In genomic region chr12:122203301-122203967, GRCh38 we compare ENCODE assay signal across 8 cellular contexts. TPM values are rescaled to one million over a fixed set of nuclear protein-coding genes. Genes with fewer than 3 reads are reported as not detected.
DNase-seq lines count a peak whose midpoint lies in the region; ATAC-seq and TF ChIP-seq lines count a peak whose summit lies in the region.

TSS of gene B3GNT4 (plus strand) at chr12:122203709. CDS start at chr12:122204619, 910 bp downstream.

- TF ChIP-seq RAD21 in HCT116 (IDR thresholded peaks at IDR 0.05; ENCODE audit: low read depth), result no peak

- H3K27me3 ChIP-seq in HCT116 (ENCODE audit: insufficient read depth, low read length) (no peaks in the 10 kb centered on the region), PC-3 (ENCODE audit: low read length) (no peaks in the 10 kb centered on the region), tibial nerve (peaks cover 10 to 62% of the 10 kb centered on the region in 2 donors)

- H3K36me3 Mint-ChIP-seq in activated T-helper 17 cell treated with anti-CD3 and anti-CD28 coated beads, Interleukin-2, amount 50 U/mL, for 72 hours (ENCODE audit: low read depth), result peaks cover 22% of the 10 kb centered on the region

- H3K4me3 ChIP-seq in HCT116 (replicated peaks in 1 of 2; ENCODE audit: low read depth in 1 of 2, low read length in 2 of 2), result peak within 1 kb of the TSS; percentile 48 to 62
- peak within 1 kb of the TSS; percentile 65 for H3K4me3 ChIP-seq in PC-3 (ENCODE audit: low read length)
- peak within 1 kb of the TSS; percentile 52 to 62 for H3K4me3 ChIP-seq in foreskin fibroblast (ENCODE audit: low read depth in 1 of 2, low read length in 2 of 2)
- H3K4me3 ChIP-seq in tibial nerve, result peak within 1 kb of the TSS; percentile 40 to 63 (median 60)

- peaks cover 11% of the 10 kb centered on the region in 2 experiments; a peak in 3 of 4 replicates for H3K36me3 ChIP-seq in HCT116 (ENCODE audit: control insufficient read depth in 1 of 2, insufficient read depth in 2 of 2, low read length in 2 of 2)
- peaks cover 19% of the 10 kb centered on the region for H3K36me3 ChIP-seq in PC-3 (ENCODE audit: low read depth, low read length)
- peaks cover 0 to 24% (median 11%) of the 10 kb centered on the region in 3 donors for H3K36me3 ChIP-seq in tibial nerve

- H3K9me3 ChIP-seq in HCT116 (ENCODE audit: control insufficient read depth in 1 of 2, insufficient read depth in 1 of 2, low read depth in 1 of 2, low read length in 2 of 2), result no peaks in the 10 kb centered on the region
- H3K9me3 ChIP-seq in PC-3 (ENCODE audit: low read length), result no peaks in the 10 kb centered on the region
- no peaks in the 10 kb centered on the region for H3K9me3 ChIP-seq in tibial nerve

- no peak for TF ChIP-seq CTCF in HCT116 (IDR thresholded peaks at IDR 0.05 in 2 of 3, conservative IDR thresholded peaks at IDR 0.05 in 1 of 3; ENCODE audit: borderline replicate concordance in 1 of 3, insufficient read depth in 1 of 3, low read depth in 2 of 3, low read length in 2 of 3)
- TF ChIP-seq CTCF in PC-3 (conservative IDR thresholded peaks at IDR 0.05; ENCODE audit: low read depth, low read length), result no peak
- no peak for TF ChIP-seq CTCF in foreskin fibroblast (IDR thresholded peaks at IDR 0.05; ENCODE audit: low read depth, low read length)
- TF ChIP-seq CTCF in omental fat pad (IDR thresholded peaks at IDR 0.05), result no peak
- no peak for TF ChIP-seq CTCF in tibial nerve (IDR thresholded peaks at IDR 0.05)

- H3K79me2 ChIP-seq in HCT116 (ENCODE audit: insufficient read depth, low read length) (no peaks in the 10 kb centered on the region; the same call in 1 of the 2 replicates), PC-3 (ENCODE audit: low read length) (no peaks in the 10 kb centered on the region)

- H3K4me2 ChIP-seq in HCT116 (ENCODE audit: low read length) (peak within 1 kb of the TSS; percentile 88), PC-3 (ENCODE audit: low read length) (peak within 1 kb of the TSS; percentile 100)

- H3K4me3 Mint-ChIP-seq in activated T-helper 17 cell treated with anti-CD3 and anti-CD28 coated beads, Interleukin-2, amount 50 U/mL, for 72 hours, result peak within 1 kb of the TSS; percentile 79

- no TSS peak for BruUV-seq in HCT116 (replicated peaks; lab: Mats Ljungman, UMichigan)
- BruUV-seq in PC-3 (replicated peaks; lab: Mats Ljungman, UMichigan), result no TSS peak

- no peaks in the 10 kb centered on the region for H3F3A ChIP-seq in PC-3 (ENCODE audit: low read length, unreplicated experiment)

- peak; percentile 88 for ATAC-seq in HCT116
- peak; percentile 78 for ATAC-seq in PC-3
- ATAC-seq in activated T-helper 17 cell treated with anti-CD3 and anti-CD28 coated beads, Interleukin-2, amount 50 U/mL, for 72 hours (replicated peaks), result peak; percentile 81
- ATAC-seq in omental fat pad (ENCODE audit: low FRiP score), result peak; percentile 79
- ATAC-seq in HG03135 (IDR thresholded peaks at IDR 0.05; ENCODE audit: unreplicated experiment), result no peak

- H3K4me1 ChIP-seq in HCT116 (ENCODE audit: control insufficient read depth in 1 of 2, insufficient read depth in 2 of 2, low read length in 2 of 2), result peaks cover 2 to 31% of the 10 kb centered on the region in 2 experiments; a peak in 3 of 4 replicates
- no peaks in the 10 kb centered on the region for H3K4me1 ChIP-seq in PC-3 (ENCODE audit: insufficient read depth, low read length)
- H3K4me1 ChIP-seq in tibial nerve, result peaks cover 0 to 35% (median 10%) of the 10 kb centered on the region in 4 donors

- peaks cover 6% of the 10 kb centered on the region for H3K4me1 Mint-ChIP-seq in activated T-helper 17 cell treated with anti-CD3 and anti-CD28 coated beads, Interleukin-2, amount 50 U/mL, for 72 hours

- no peak for TF ChIP-seq EP300 in tibial nerve (IDR thresholded peaks at IDR 0.05)

- CTCF ChIA-PET in HCT116 (lab: Charles Lee), result interaction anchor here (0.6 to 0.9 kb wide), 4 partner anchors 13 to 149 kb away, joined by 3 to 5 read pairs (median 3); no protein-coding TSS in a partner anchor
- CTCF ChIA-PET in PC-3 (lab: Charles Lee), result interaction anchor here (0.5 to 0.6 kb wide), 2 partner anchors 21 to 402 kb away, joined by 4 to 5 read pairs; no protein-coding TSS in a partner anchor

- H3K27me3 Mint-ChIP-seq in activated T-helper 17 cell treated with anti-CD3 and anti-CD28 coated beads, Interleukin-2, amount 50 U/mL, for 72 hours, result peaks cover 5% of the 10 kb centered on the region

- H4K20me1 ChIP-seq in HCT116 (ENCODE audit: insufficient read depth) (no peaks in the 10 kb centered on the region), PC-3 (ENCODE audit: low read length) (peaks cover 12% of the 10 kb centered on the region; the same call in 1 of the 2 replicates)

- no peak for TF ChIP-seq POLR2A in HCT116 (IDR thresholded peaks at IDR 0.05; ENCODE audit: borderline replicate concordance, extremely low read depth, insufficient read depth, insufficient read length)
- no peak for TF ChIP-seq POLR2A in tibial nerve (IDR thresholded peaks at IDR 0.05)

- intact Hi-C loops in HCT116 (cut with micrococcal nuclease) (no loop called here), PC-3 (cut with micrococcal nuclease) (no loop called here)

- no peak within 1 kb of the TSS for H3K27ac Mint-ChIP-seq in activated T-helper 17 cell treated with anti-CD3 and anti-CD28 coated beads, Interleukin-2, amount 50 U/mL, for 72 hours

- H3K27ac ChIP-seq in HCT116 (ENCODE audit: low read depth, low read length), result peak within 1 kb of the TSS; percentile 54; the same call in 1 of the 2 replicates
- no peak within 1 kb of the TSS for H3K27ac ChIP-seq in PC-3 (ENCODE audit: low read length)
- H3K27ac ChIP-seq in tibial nerve, result no peak within 1 kb of the TSS

- WGBS in tibial nerve, 2 donors, result 1 to 2% methylated on average over 11 to 49 of the region's 78 CpGs

- DNase-seq in AG08396 (ENCODE audit: low spot score) (peak; percentile 86), HCT116 (ENCODE audit: low read depth, low spot score) (peak; percentile 32), PC-3 (peak; percentile 72), foreskin fibroblast (peak; percentile 48 to 79), omental fat pad (ENCODE audit: low spot score) (no peak), tibial nerve (ENCODE audit: low spot score in 2 of 2) (no peak)

- POLR2A ChIA-PET in HCT116 (lab: Charles Lee), result interaction anchor here (0.6 to 1.0 kb wide), 5 partner anchors 22 to 706 kb away, joined by 3 to 6 read pairs (median 3); partner anchors contain the start of gene DIABLO
- POLR2A ChIA-PET in PC-3 (lab: Charles Lee; ENCODE audit: unreplicated experiment), result no interaction called here

- H3K9ac ChIP-seq in HCT116 (ENCODE audit: low read length) (peak within 1 kb of the TSS; percentile 65), PC-3 (ENCODE audit: low read length) (peak within 1 kb of the TSS; percentile 47; the same call in 1 of the 2 replicates)

- H3K9me3 Mint-ChIP-seq in activated T-helper 17 cell treated with anti-CD3 and anti-CD28 coated beads, Interleukin-2, amount 50 U/mL, for 72 hours, result no peaks in the 10 kb centered on the region

- RAD21 ChIA-PET in HCT116 (lab: Charles Lee; ENCODE audit: low non-redundant PET in 1 of 2, low total read pairs in 2 of 2, uncharacterized antibody in 2 of 2, unreplicated experiment in 2 of 2), result interaction anchor here in 1 of 2 experiments (0.6 to 1.0 kb wide), 2 partner anchors 13 to 75 kb away, joined by 3 read pairs; no protein-coding TSS in a partner anchor

- H2AFZ ChIP-seq in HCT116 (ENCODE audit: low read depth, low read length, poor library complexity, severe bottlenecking), result peak within 1 kb of the TSS; percentile 92
- peak within 1 kb of the TSS; percentile 97 for H2AFZ ChIP-seq in PC-3 (ENCODE audit: low read length)

- H3K9me2 ChIP-seq in HCT116 (ENCODE audit: insufficient read depth) (no peaks in the 10 kb centered on the region), PC-3 (replicated peaks; ENCODE audit: low read length) (no peaks in the 10 kb centered on the region)

TF ChIP-seq in HCT116, 20 proteins besides CTCF, POLR2A, EP300 and RAD21 (continues in another document):
- TF ChIP-seq ZNF274 (IDR thresholded peaks at IDR 0.05; ENCODE audit: low read depth, low read length), result no peak
- no peak for TF ChIP-seq REST (IDR thresholded peaks at IDR 0.05; ENCODE audit: low read depth)
- no peak for TF ChIP-seq ATF3 (IDR thresholded peaks at IDR 0.05)
- TF ChIP-seq ELF1 (IDR thresholded peaks at IDR 0.05; ENCODE audit: borderline replicate concordance, low read depth), result no peak

RNA-seq across cellular contexts. Expression of gene B3GNT4, which starts in this region (rescaled TPM):
- total RNA-seq in HCT116 (2021; ENCODE audit: unreplicated experiment), result 7.1 TPM
- polyA plus RNA-seq in HCT116 (2012), result 10.1 and 12.1 TPM in 2 replicates
- 4.0 and 4.8 TPM in 2 replicates for total RNA-seq in PC-3 (2014; rRNA removed)
- total RNA-seq in activated T-helper 17 cell treated with anti-CD3 and anti-CD28 coated beads, Interleukin-2, amount 50 U/mL, for 72 hours, result 1 to 10 TPM in 1 of 2 donors, under 1 TPM in 1; 0.48 to 5.3 TPM
- under 1 TPM in 2 of 4 donors, not detected in 2; 0.24 to 0.37 TPM for total RNA-seq in omental fat pad
- under 1 TPM in 1 of 4 donors, not detected in 3; 0.30 TPM for total RNA-seq in tibial nerve

Comparison
In these comparisons a context has a peak if more than half of its experiments do, and no peak if none do; other contexts are left out.
1. Peak in ATAC-seq in omental fat pad; RNA of the gene not detected or under 1 TPM.
2. DNase-seq: peak in AG08396 (single experiment), HCT116 (single experiment), PC-3 (single experiment) and foreskin fibroblast (2 of 2); none in omental fat pad (single experiment) and tibial nerve (0 of 2).
3. Peak in every context shown above with its lines, with median percentiles within 50 percentile points of each other: H3K4me3 ChIP-seq.